Comparison of ENCODE assay signal across 23 cellular contexts in genomic region chr19:58483776-58484175, GRCh38.
"Had no signal": no experiment of that assay in that cellular context is flagged by ENCODE, and none has a peak within 500 bp of the region (broad histone marks: within the 10 kb centered on the region; RNA-seq: fewer than 3 reads in every experiment).

No MANE protein-coding gene starts in this region.

- H3K4me1 Mint-ChIP-seq: mesothelial cell of epicardium, nephron, neural progenitor cell had no signal

- H3K4me3 ChIP-seq: dorsolateral prefrontal cortex, hepatocyte, left lung, mucosa of descending colon, neural progenitor cell, prostate gland, right atrium auricular region, smooth muscle cell, transverse colon, vagina had no signal

- H3K79me2 ChIP-seq: hepatocyte had no signal

- ATAC-seq: left cardiac atrium; left lung; mucosa of descending colon; naive thymus-derived CD4-positive, alpha-beta T cell; sciatic nerve; stimulated activated naive CD8-positive, alpha-beta T cell treated with anti-CD3 and anti-CD28 coated beads, Interleukin-15, amount 100 ng/mL, for 72 hours had no signal

- H3K4me3 Mint-ChIP-seq: mesothelial cell of epicardium; naive thymus-derived CD4-positive, alpha-beta T cell; nephron; neural progenitor cell; stimulated activated naive CD8-positive, alpha-beta T cell treated with anti-CD3 and anti-CD28 coated beads, Interleukin-15, amount 100 ng/mL, for 72 hours had no signal

- H3K4me2 ChIP-seq: hepatocyte, neural progenitor cell, smooth muscle cell had no signal

- H3K4me1 ChIP-seq: left lung, neural progenitor cell, prostate gland, right atrium auricular region, transverse colon, vagina had no signal

- DNase-seq: dorsolateral prefrontal cortex; effector CD4-positive, alpha-beta T cell; left cardiac atrium; left lung; mesenchymal stem cell; mucosa of descending colon; naive thymus-derived CD4-positive, alpha-beta T cell; stimulated activated CD4-positive, alpha-beta T cell treated with anti-CD3 and anti-CD28 coated beads, Interleukin-12 subunit alpha, Interleukin-12 subunit beta, amount 100 ng/mL, for 4 hours; stimulated activated CD4-positive, alpha-beta T cell treated with anti-CD3 and anti-CD28 coated beads, Interleukin-1b, Interleukin-23, amount 100 ng/mL, for 48 hours; stimulated activated CD4-positive, alpha-beta T cell treated with anti-CD3 and anti-CD28 coated beads, Interleukin-4, amount 100 ng/mL, for 1 hour; stimulated activated CD8-positive, alpha-beta memory T cell treated with anti-CD3 and anti-CD28 coated beads, Interleukin-4, amount 100 ng/mL, for 48 hours; stimulated activated naive CD4-positive, alpha-beta T cell; stimulated activated naive CD8-positive, alpha-beta T cell treated with anti-CD3 and anti-CD28 coated beads, Interleukin-15, amount 100 ng/mL, for 72 hours; transverse colon had no signal

- H3K27ac Mint-ChIP-seq: mesothelial cell of epicardium; naive thymus-derived CD4-positive, alpha-beta T cell; nephron; neural progenitor cell; stimulated activated naive CD8-positive, alpha-beta T cell treated with anti-CD3 and anti-CD28 coated beads, Interleukin-15, amount 100 ng/mL, for 72 hours had no signal

- H3K9me3 Mint-ChIP-seq: mesothelial cell of epicardium; naive thymus-derived CD4-positive, alpha-beta T cell; nephron; neural progenitor cell; stimulated activated naive CD8-positive, alpha-beta T cell treated with anti-CD3 and anti-CD28 coated beads, Interleukin-15, amount 100 ng/mL, for 72 hours had no signal

- H3K27me3 ChIP-seq: dorsolateral prefrontal cortex, hepatocyte, left lung, neural progenitor cell, right atrium auricular region, transverse colon, vagina had no signal

- H3K27me3 Mint-ChIP-seq: naive thymus-derived CD4-positive, alpha-beta T cell; stimulated activated naive CD8-positive, alpha-beta T cell treated with anti-CD3 and anti-CD28 coated beads, Interleukin-15, amount 100 ng/mL, for 72 hours had no signal

- H3K27ac ChIP-seq: hepatocyte, left lung, neural progenitor cell, prostate gland, right atrium auricular region, transverse colon, vagina had no signal

- H3K9me3 ChIP-seq: left lung, mucosa of descending colon, prostate gland, right atrium auricular region, transverse colon, vagina had no signal

- H2AFZ ChIP-seq: hepatocyte, neural progenitor cell had no signal

- H3K36me3 ChIP-seq: neural progenitor cell, prostate gland, right atrium auricular region, transverse colon, vagina had no signal
